ENCODE assay signal across 14 cellular contexts in the genomic region with DNA sequence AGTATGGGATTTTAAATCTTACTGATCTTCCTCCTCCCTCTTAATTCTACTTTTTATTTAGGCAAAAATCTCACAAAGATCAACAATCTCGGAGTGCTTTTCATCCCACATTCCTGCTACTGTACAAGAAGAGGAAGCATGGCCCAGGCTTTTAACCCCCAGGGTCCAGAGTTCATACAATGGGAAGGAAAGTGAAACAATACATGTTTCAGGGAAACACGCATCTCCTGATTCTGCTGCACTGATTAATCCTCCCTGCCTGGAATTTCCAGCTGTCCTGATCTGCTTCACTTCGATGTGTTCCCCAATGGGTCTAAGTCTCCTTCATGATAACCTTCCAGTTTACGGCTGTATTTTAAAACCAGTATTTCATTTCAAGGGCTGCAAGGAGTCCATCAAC. TPM values are rescaled to one million over a fixed set of nuclear protein-coding genes. Genes with fewer than 3 reads are reported as not detected.
DNase-seq lines count a peak whose midpoint lies in the region; ATAC-seq, FAIRE-seq and TF ChIP-seq lines count a peak whose summit lies in the region.
"Had no signal": no experiment of that assay in that cellular context is flagged by ENCODE, and none has a peak within 500 bp of the region (broad histone marks: within the 10 kb centered on the region; RNA-seq: fewer than 3 reads in every experiment).

No MANE protein-coding gene starts in this region.

- POLR2A ChIA-PET in HepG2 (lab: Yijun Ruan, JAX) = no interaction called here

- intact Hi-C loops in HepG2 (cut with micrococcal nuclease; ENCODE audit: unreplicated experiment) = no loop called here
- intact Hi-C loops in sciatic nerve (cut with DNase I) = no loop called here

- H3K27ac ChIP-seq in BLaER1 treated with 17β-estradiol and CSF1 and Interleukin-3, amounts not matched to agents 10 nM and 100 nM = no peak overlapping the region
- H3K27ac ChIP-seq in HepG2 (ENCODE audit: extremely low read length, insufficient read depth, low read length) = no peak overlapping the region

- CTCF ChIA-PET in HepG2 (lab: Yijun Ruan, JAX; ENCODE audit: low intra/inter-chr PET ratio, low total read pairs) = no interaction called here

- H3K9ac ChIP-seq in BLaER1 treated with 17β-estradiol and CSF1 and Interleukin-3, amounts not matched to agents 10 nM and 100 nM = no peak overlapping the region
- no peak overlapping the region for H3K9ac ChIP-seq in HepG2 (ENCODE audit: insufficient read depth, low read depth, low read length)

- H3K36me3 ChIP-seq in BLaER1 treated with 17β-estradiol and CSF1 and Interleukin-3, amounts not matched to agents 10 nM and 100 nM = no peaks in the 10 kb centered on the region
- H3K36me3 ChIP-seq in HepG2 (replicated peaks in 1 of 2; ENCODE audit: control insufficient read depth in 1 of 2, insufficient read depth in 2 of 2, low read length in 2 of 2) = no peaks in the 10 kb centered on the region
- H3K36me3 ChIP-seq: thyroid gland had no signal

- BruUV-seq in HepG2 (replicated peaks; lab: Mats Ljungman, UMichigan) = no TSS peak

- no peak for FAIRE-seq in HepG2 (lab: Jason Lieb, UNC)

- DNase-seq in dermis microvascular lymphatic vessel endothelial cell (ENCODE audit: low read depth in 2 of 2) = peak; percentile 69 to 81
- DNase-seq in HepG2 (ENCODE audit: low spot score) = no peak
- no peak for DNase-seq in sciatic nerve (ENCODE audit: low spot score)
- no peak for DNase-seq in activated T-cell treated with anti-CD3 and anti-CD28 coated beads, Interleukin-2, amount 50 U/mL, for 1 hour
- DNase-seq in hepatic stellate cell (ENCODE audit: low spot score) = no peak
- DNase-seq: activated CD4-positive, alpha-beta T cell treated with anti-CD3 and anti-CD28 coated beads, Interleukin-2, amount 10 ng/mL, durations not matched to agents 7 days and 5 days; NCI-H2227 treated with DMSO at 0.1 percent for 48 hours; PC-3; T-helper 17 cell; thyroid gland had no signal

- TF ChIP-seq CTCF in HepG2 (CRISPR knock-in tag; IDR thresholded peaks at IDR 0.05) = no peak

- peaks cover 28 to 50% (median 39%) of the 10 kb centered on the region in 10 experiments for H3K4me1 ChIP-seq in BLaER1 treated with 17β-estradiol and CSF1 and Interleukin-3, amounts not matched to agents 10 nM and 100 nM
- peaks cover 13% of the 10 kb centered on the region for H3K4me1 ChIP-seq in HepG2 (ENCODE audit: insufficient read depth, low read length)

- 11% methylated on average over 4 of the region's 4 CpGs for WGBS in HepG2 (ENCODE audit: low lambda C conversion rate)

- peak overlapping the region in 7 of 11 experiments; percentile 13 to 75 (median 60); a peak in 7 of 22 replicates for H3K4me2 ChIP-seq in BLaER1 treated with 17β-estradiol and CSF1 and Interleukin-3, amounts not matched to agents 10 nM and 100 nM
- H3K4me2 ChIP-seq in HepG2 (ENCODE audit: low read depth, low read length) = peak overlapping the region; percentile 14; the same call in 1 of the 2 replicates

- ATAC-seq in HepG2 (peak; percentile 70), sciatic nerve (peak; percentile 11), HG03159 (IDR thresholded peaks at IDR 0.05; ENCODE audit: unreplicated experiment) (no peak), HG02870 (IDR thresholded peaks at IDR 0.05; ENCODE audit: unreplicated experiment) (no peak)
- ATAC-seq: PC-3, T-helper 17 cell had no signal

- TF ChIP-seq RAD21 in HepG2 (CRISPR knock-in tag; IDR thresholded peaks at IDR 0.05) = no peak

- in situ Hi-C loops in HepG2 (cut with HindIII; ENCODE audit: extremely low pct_ligation_motif_present, low pct_unique_long_range_greater_than_20kb) = no loop called here

- H3K9me3 ChIP-seq in BLaER1 treated with 17β-estradiol and CSF1 and Interleukin-3, amounts not matched to agents 10 nM and 100 nM (replicated peaks in 1 of 11) = peaks cover 0 to 20% (median 13%) of the 10 kb centered on the region in 11 experiments; a peak in 12 of 22 replicates
- no peaks in the 10 kb centered on the region for H3K9me3 ChIP-seq in HepG2 (ENCODE audit: low read length)
- H3K9me3 ChIP-seq: thyroid gland had no signal

- no peak for TF ChIP-seq EP300 in HepG2 (IDR thresholded peaks at IDR 0.05; ENCODE audit: low read depth in 2 of 2, low read length in 2 of 2)
- TF ChIP-seq EP300 in HepG2 (CRISPR knock-in tag; IDR thresholded peaks at IDR 0.05; ENCODE audit: borderline replicate concordance) = no peak

- no peak for TF ChIP-seq POLR2A in HepG2 (IDR thresholded peaks at IDR 0.05; ENCODE audit: insufficient read depth in 1 of 2, low read depth in 2 of 2, low read length in 2 of 2)

- no peaks in the 10 kb centered on the region for H3K79me2 ChIP-seq in HepG2 (ENCODE audit: insufficient read depth, low read length)

- no peaks in the 10 kb centered on the region for H4K20me1 ChIP-seq in BLaER1 treated with 17β-estradiol and CSF1 and Interleukin-3, amounts not matched to agents 10 nM and 100 nM
- no peaks in the 10 kb centered on the region for H4K20me1 ChIP-seq in HepG2 (ENCODE audit: insufficient read depth, low read length)

- no peaks in the 10 kb centered on the region for H3K27me3 ChIP-seq in BLaER1 treated with 17β-estradiol and CSF1 and Interleukin-3, amounts not matched to agents 10 nM and 100 nM
- H3K27me3 ChIP-seq in HepG2 (ENCODE audit: control insufficient read depth in 1 of 2, insufficient read depth in 2 of 2, low read length in 2 of 2) = peaks cover 1 to 6% of the 10 kb centered on the region in 2 experiments; a peak in 2 of 5 replicates
- H3K27me3 ChIP-seq: thyroid gland had no signal

- H2AFZ ChIP-seq in HepG2 (ENCODE audit: low read length) = no peak overlapping the region

- no peak overlapping the region for H3K4me3 ChIP-seq in BLaER1 treated with 17β-estradiol and CSF1 and Interleukin-3, amounts not matched to agents 10 nM and 100 nM
- no peak overlapping the region for H3K4me3 ChIP-seq in HepG2 (replicated peaks in 1 of 3; ENCODE audit: insufficient read depth in 1 of 3, low read depth in 2 of 3, low read length in 3 of 3)
- H3K4me3 ChIP-seq: skin epidermis, thyroid gland had no signal

TF ChIP-seq in HepG2, 621 proteins besides CTCF, POLR2A, EP300 and RAD21 (continues in another document):
- no peak for TF ChIP-seq ZNF652 (CRISPR knock-in tag; IDR thresholded peaks at IDR 0.05; ENCODE audit: borderline replicate concordance, low read depth)

RNA-seq across cellular contexts. Expression of gene COL4A1, which starts 44.5 kb away (rescaled TPM):
- total RNA-seq in dermis microvascular lymphatic vessel endothelial cell (1,098 and 1,589 TPM in 2 replicates), HepG2 (2016; rRNA removed; fragmentation: Illumina TruSeq; extraction: Trizol) (not detected in 2 replicates), sciatic nerve (423 TPM)
- not detected in 2 replicates for total RNA-seq in HepG2 (2016; cell fraction: cytosol; rRNA removed; fragmentation: Illumina TruSeq; extraction: Trizol; ENCODE audit: low read depth)
- total RNA-seq in HepG2 (2016; cell fraction: insoluble cytoplasmic fraction; rRNA removed; fragmentation: Illumina TruSeq; extraction: Trizol) = not detected in 2 replicates
- not detected in 2 replicates for total RNA-seq in HepG2 (2016; cell fraction: membrane; rRNA removed; fragmentation: Illumina TruSeq; extraction: Trizol)
- total RNA-seq in HepG2 (2016; cell fraction: nucleus; rRNA removed; fragmentation: Illumina TruSeq; extraction: Trizol) = not detected in 2 replicates
- polyA plus RNA-seq in HepG2 (2011; rRNA removed) = 0.03 TPM in 1 of 2 replicates, not detected in the other
- polyA plus RNA-seq in HepG2 (2011; cell fraction: cytosol; rRNA removed) = not detected in 2 replicates
- polyA plus RNA-seq in HepG2 (2011; cell fraction: nucleus; rRNA removed) = 0.05 TPM in 1 of 2 replicates, not detected in the other
- polyA plus RNA-seq in HepG2 (2012) = not detected in 2 replicates
- polyA plus RNA-seq in HepG2 (2016; cell fraction: cytosol; fragmentation: Illumina TruSeq; extraction: Trizol; ENCODE audit: low read depth) = not detected in 2 replicates
- not detected in 2 replicates for polyA plus RNA-seq in HepG2 (2016; cell fraction: insoluble cytoplasmic fraction; fragmentation: Illumina TruSeq; extraction: Trizol; ENCODE audit: low read depth)
- not detected in 2 replicates for polyA plus RNA-seq in HepG2 (2016; cell fraction: membrane; fragmentation: Illumina TruSeq; extraction: Trizol; ENCODE audit: low read depth)
- polyA plus RNA-seq in HepG2 (2016; cell fraction: nucleus; fragmentation: Illumina TruSeq; extraction: Trizol; ENCODE audit: insufficient read depth, low read depth) = not detected in 2 replicates
- polyA minus RNA-seq in HepG2 (2011; rRNA and poly(A)+ RNA removed; ENCODE audit: low replicate concordance) = 10.2 TPM in 1 of 2 replicates, not detected in the other
- not detected in 2 replicates for polyA minus RNA-seq in HepG2 (2011; cell fraction: cytosol; rRNA and poly(A)+ RNA removed)
- polyA minus RNA-seq in HepG2 (2011; cell fraction: nucleus; rRNA and poly(A)+ RNA removed) = 0.13 TPM in 1 of 2 replicates, not detected in the other

RNA-seq across cellular contexts. Expression of gene COL4A2, which starts 44.6 kb away (rescaled TPM):
- total RNA-seq in dermis microvascular lymphatic vessel endothelial cell = 626 and 1,224 TPM in 2 replicates
- 0.15 and 0.22 TPM in 2 replicates for total RNA-seq in HepG2 (2016; rRNA removed; fragmentation: Illumina TruSeq; extraction: Trizol)
- not detected in 2 replicates for total RNA-seq in HepG2 (2016; cell fraction: cytosol; rRNA removed; fragmentation: Illumina TruSeq; extraction: Trizol; ENCODE audit: low read depth)
- 0.15 and 0.35 TPM in 2 replicates for total RNA-seq in HepG2 (2016; cell fraction: insoluble cytoplasmic fraction; rRNA removed; fragmentation: Illumina TruSeq; extraction: Trizol)
- total RNA-seq in HepG2 (2016; cell fraction: membrane; rRNA removed; fragmentation: Illumina TruSeq; extraction: Trizol) = not detected in 2 replicates
- 1.3 TPM in 1 of 2 replicates, not detected in the other for total RNA-seq in HepG2 (2016; cell fraction: nucleus; rRNA removed; fragmentation: Illumina TruSeq; extraction: Trizol)
- polyA plus RNA-seq in HepG2 (2011; rRNA removed) = 1.0 and 1.9 TPM in 2 replicates
- polyA plus RNA-seq in HepG2 (2011; cell fraction: cytosol; rRNA removed) = 0.56 and 1.6 TPM in 2 replicates
- polyA plus RNA-seq in HepG2 (2011; cell fraction: nucleus; rRNA removed) = 1.2 and 4.2 TPM in 2 replicates
- polyA plus RNA-seq in HepG2 (2012) = 0.25 and 0.92 TPM in 2 replicates
- polyA plus RNA-seq in HepG2 (2016; cell fraction: cytosol; fragmentation: Illumina TruSeq; extraction: Trizol; ENCODE audit: low read depth) = 0.21 TPM in 1 of 2 replicates, not detected in the other
- 0.19 and 0.68 TPM in 2 replicates for polyA plus RNA-seq in HepG2 (2016; cell fraction: insoluble cytoplasmic fraction; fragmentation: Illumina TruSeq; extraction: Trizol; ENCODE audit: low read depth)
- polyA plus RNA-seq in HepG2 (2016; cell fraction: membrane; fragmentation: Illumina TruSeq; extraction: Trizol; ENCODE audit: low read depth) = 0.21 and 0.27 TPM in 2 replicates
- polyA plus RNA-seq in HepG2 (2016; cell fraction: nucleus; fragmentation: Illumina TruSeq; extraction: Trizol; ENCODE audit: insufficient read depth, low read depth) = 0.37 TPM in 1 of 2 replicates, not detected in the other
- polyA minus RNA-seq in HepG2 (2011; rRNA and poly(A)+ RNA removed; ENCODE audit: low replicate concordance) = 3.0 and 8.4 TPM in 2 replicates
- 0.97 and 1.9 TPM in 2 replicates for polyA minus RNA-seq in HepG2 (2011; cell fraction: cytosol; rRNA and poly(A)+ RNA removed)
- polyA minus RNA-seq in HepG2 (2011; cell fraction: nucleus; rRNA and poly(A)+ RNA removed) = 0.75 and 1.4 TPM in 2 replicates
- total RNA-seq in sciatic nerve = 417 TPM
- total RNA-seq: activated CD4-positive, alpha-beta T cell treated with anti-CD3 and anti-CD28 coated beads, Interleukin-2, amount 10 ng/mL, durations not matched to agents 7 days and 5 days had no signal

Comparison
In these comparisons a context has a peak if more than half of its experiments do, and no peak if none do; other contexts are left out.
1. DNase-seq: peak in dermis microvascular lymphatic vessel endothelial cell (2 of 2); none in HepG2 (single experiment), sciatic nerve (single experiment), activated T-cell treated with anti-CD3 and anti-CD28 coated beads, Interleukin-2, amount 50 U/mL, for 1 hour (single experiment) and hepatic stellate cell (single experiment).
2. ATAC-seq: peak in HepG2 (single experiment) and sciatic nerve (single experiment); none in HG03159 (single experiment) and HG02870 (single experiment).
3. RNA of gene COL4A1, which starts 44.5 kb away (total RNA-seq): 1,098 to 1,589 TPM in dermis microvascular lymphatic vessel endothelial cell and 423 TPM in sciatic nerve (single experiment); not detected in HepG2; every median in the first group is over 100 times any median in the second.
4. RNA of gene COL4A2, which starts 44.6 kb away (total RNA-seq): 626 to 1,224 TPM in dermis microvascular lymphatic vessel endothelial cell and 417 TPM in sciatic nerve (single experiment); 0.15 to 1.3 TPM in HepG2; every median in the first group is over 100 times any median in the second.